ENCODE assay signal across 1 cellular context in the genomic region with DNA sequence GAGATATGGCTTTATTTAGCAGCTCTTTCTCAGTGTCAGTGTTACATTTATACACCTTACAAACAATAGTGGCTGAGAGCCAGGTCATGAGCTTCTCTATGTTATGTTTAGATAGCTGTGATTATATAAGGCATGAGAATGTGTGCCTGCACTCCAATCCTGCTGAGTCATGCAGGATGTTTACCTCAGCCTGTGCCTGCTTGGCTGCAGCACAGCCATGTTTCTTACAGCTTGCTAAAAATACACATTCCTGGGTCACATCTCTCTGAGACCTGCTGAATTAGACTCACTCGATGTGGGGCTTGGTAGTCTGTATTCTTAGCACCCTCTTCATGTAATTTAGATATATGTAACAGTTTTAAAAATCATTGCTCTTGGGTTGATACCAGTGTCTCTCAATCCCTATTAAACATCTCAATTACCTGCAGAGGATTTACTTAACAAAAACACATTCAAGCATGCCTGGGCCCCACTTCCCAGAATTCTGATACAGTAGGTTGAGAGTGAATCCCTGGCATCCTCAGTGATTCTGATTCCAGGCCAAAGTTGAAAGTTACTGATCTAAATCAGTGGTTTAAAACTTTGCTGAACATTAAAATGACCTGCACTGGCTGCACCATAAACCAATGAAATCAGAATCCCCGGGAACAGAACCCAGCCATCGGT.
TF ChIP-seq lines count a peak whose summit lies in the region.

No MANE protein-coding gene starts in this region.

TF ChIP-seq in K562, 482 proteins besides CTCF, POLR2A, EP300 and RAD21 (continued from another document):
- TF ChIP-seq CHD7 (IDR thresholded peaks at IDR 0.05; ENCODE audit: low read depth, low read length) (no peak), ZNF668 (CRISPR knock-in tag; IDR thresholded peaks at IDR 0.05) (peak; percentile 82; the same call in 1 of the 2 replicates), ARNT (IDR thresholded peaks at IDR 0.05) (no peak; a peak in 1 of 4 replicates), AFF4 (CRISPR knock-in tag; IDR thresholded peaks at IDR 0.05) (no peak), ZNF217 (CRISPR knock-in tag; IDR thresholded peaks at IDR 0.05) (no peak), MTA2 (IDR thresholded peaks at IDR 0.05; ENCODE audit: low read depth) (no peak), SNRNP70 (optimal IDR thresholded peaks at IDR 0.05; ENCODE audit: low read depth, low read length) (no peak), YBX1 (IDR thresholded peaks at IDR 0.05) (no peak), HMGN3 (IDR thresholded peaks at IDR 0.05; ENCODE audit: borderline replicate concordance, extremely low read depth, insufficient read length, low read depth, low read length) (no peak), CSDE1 (IDR thresholded peaks at IDR 0.05) (no peak), SMAD1 (IDR thresholded peaks at IDR 0.05; ENCODE audit: low read depth, low read length, partially characterized antibody) (no peak), ILF3 (IDR thresholded peaks at IDR 0.05; ENCODE audit: borderline replicate concordance) (no peak), THRAP3 (IDR thresholded peaks at IDR 0.05; ENCODE audit: borderline replicate concordance) (no peak), GTF2A2 (tag; IDR thresholded peaks at IDR 0.05) (peak; percentile 74), NFRKB (IDR thresholded peaks at IDR 0.05; ENCODE audit: low read depth) (no peak), CCNT2 (IDR thresholded peaks at IDR 0.05; ENCODE audit: borderline replicate concordance, extremely low read depth, insufficient read length, low read depth, low read length) (no peak), ZNF583 (CRISPR knock-in tag; IDR thresholded peaks at IDR 0.05) (peak; percentile 96), GTF2F1 (IDR thresholded peaks at IDR 0.05; ENCODE audit: low read depth, low read length) (no peak), ZNF589 (CRISPR knock-in tag; IDR thresholded peaks at IDR 0.05; ENCODE audit: low read depth) (peak; percentile 98)
- TF ChIP-seq, protein P1, sequence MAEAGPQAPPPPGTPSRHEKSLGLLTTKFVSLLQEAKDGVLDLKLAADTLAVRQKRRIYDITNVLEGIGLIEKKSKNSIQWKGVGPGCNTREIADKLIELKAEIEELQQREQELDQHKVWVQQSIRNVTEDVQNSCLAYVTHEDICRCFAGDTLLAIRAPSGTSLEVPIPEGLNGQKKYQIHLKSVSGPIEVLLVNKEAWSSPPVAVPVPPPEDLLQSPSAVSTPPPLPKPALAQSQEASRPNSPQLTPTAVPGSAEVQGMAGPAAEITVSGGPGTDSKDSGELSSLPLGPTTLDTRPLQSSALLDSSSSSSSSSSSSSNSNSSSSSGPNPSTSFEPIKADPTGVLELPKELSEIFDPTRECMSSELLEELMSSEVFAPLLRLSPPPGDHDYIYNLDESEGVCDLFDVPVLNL (CRISPR knock-in tag; IDR thresholded peaks at IDR 0.05; ENCODE audit: low read depth), result no peak
- TF ChIP-seq, protein P2, sequence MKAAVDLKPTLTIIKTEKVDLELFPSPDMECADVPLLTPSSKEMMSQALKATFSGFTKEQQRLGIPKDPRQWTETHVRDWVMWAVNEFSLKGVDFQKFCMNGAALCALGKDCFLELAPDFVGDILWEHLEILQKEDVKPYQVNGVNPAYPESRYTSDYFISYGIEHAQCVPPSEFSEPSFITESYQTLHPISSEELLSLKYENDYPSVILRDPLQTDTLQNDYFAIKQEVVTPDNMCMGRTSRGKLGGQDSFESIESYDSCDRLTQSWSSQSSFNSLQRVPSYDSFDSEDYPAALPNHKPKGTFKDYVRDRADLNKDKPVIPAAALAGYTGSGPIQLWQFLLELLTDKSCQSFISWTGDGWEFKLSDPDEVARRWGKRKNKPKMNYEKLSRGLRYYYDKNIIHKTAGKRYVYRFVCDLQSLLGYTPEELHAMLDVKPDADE (conservative IDR thresholded peaks at IDR 0.05; ENCODE audit: control insufficient read depth, low read depth, low read length), result no peak
